Comparison of ENCODE assay signal across 8 cellular contexts in the genomic region with DNA sequence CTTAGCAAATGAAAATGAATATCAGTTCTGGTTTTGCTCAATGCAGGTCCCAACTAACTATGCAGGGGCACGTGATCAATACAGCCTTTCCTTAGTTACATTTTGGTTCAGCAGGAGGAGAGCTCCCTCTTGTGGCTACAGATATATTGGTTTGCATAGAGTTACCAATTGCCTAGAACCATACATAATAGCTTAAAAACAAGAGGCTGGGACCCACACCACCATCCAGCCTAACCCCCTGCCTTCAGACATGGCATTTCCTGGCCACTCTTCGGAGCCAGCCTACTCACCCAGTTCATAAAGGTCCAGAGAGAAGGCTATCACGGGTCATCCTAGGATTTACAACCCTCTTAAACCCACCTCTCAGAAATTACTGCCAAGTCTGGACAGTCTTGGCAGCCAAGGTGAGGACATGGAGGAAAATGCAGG. TPM values are rescaled to one million over a fixed set of nuclear protein-coding genes. Genes with fewer than 3 reads are reported as not detected.
DNase-seq lines count a peak whose midpoint lies in the region; FAIRE-seq and TF ChIP-seq lines count a peak whose summit lies in the region.

No MANE protein-coding gene starts in this region.

- H2BK5ac ChIP-seq in trophoblast cell (ENCODE audit: low read depth, low read length, poor library complexity) = no peak overlapping the region

- no peak overlapping the region for H3K4me2 ChIP-seq in trophoblast cell (ENCODE audit: low read length)

- no peak overlapping the region for H4K8ac ChIP-seq in trophoblast cell (ENCODE audit: low read depth, low read length)

- H3K18ac ChIP-seq in trophoblast cell (ENCODE audit: low read length) = no peak overlapping the region

- peak; percentile 37 for FAIRE-seq in RCC 7860 (lab: Jason Lieb, UNC)

- no peak overlapping the region for H3K9ac ChIP-seq in trophoblast cell (ENCODE audit: low read length)

- peaks cover 0 to 2% of the 10 kb centered on the region in 2 experiments for H3K4me1 ChIP-seq in trophoblast cell (ENCODE audit: control insufficient read depth in 1 of 2, insufficient read depth in 2 of 2, low read length in 2 of 2)

- H3K79me2 ChIP-seq in trophoblast cell (ENCODE audit: control insufficient read depth, insufficient read depth, low read length, poor library complexity) = no peaks in the 10 kb centered on the region

- no peak overlapping the region for H4K91ac ChIP-seq in trophoblast cell (ENCODE audit: low read depth, low read length)

- WGBS in trophoblast cell (ENCODE audit: extremely low coverage, insufficient coverage, insufficient read length) = no CpG with 5 or more reads among the region's 3 CpGs

- H3K27me3 Mint-ChIP-seq in HFFc6 (ENCODE audit: insufficient read depth) = no peaks in the 10 kb centered on the region

- H2AK5ac ChIP-seq in trophoblast cell (ENCODE audit: low read length) = no peak overlapping the region

- H3K9me3 Mint-ChIP-seq in HFFc6 = no peaks in the 10 kb centered on the region

- H3K36me3 ChIP-seq in trophoblast cell (ENCODE audit: control insufficient read depth in 1 of 2, insufficient read depth in 2 of 2, low read length in 2 of 2) = peaks cover 6 to 33% of the 10 kb centered on the region in 2 experiments

- H3K36me3 Mint-ChIP-seq in HFFc6 (ENCODE audit: low read depth) = peaks cover 14% of the 10 kb centered on the region

- no peak overlapping the region for H3K4me3 ChIP-seq in trophoblast cell (ENCODE audit: low read depth, low read length)

- H3K4me3 Mint-ChIP-seq in HFFc6 = no peak overlapping the region

- H3K4ac ChIP-seq in trophoblast cell (ENCODE audit: low read depth, low read length) = no peak overlapping the region

- H3K27ac Mint-ChIP-seq in HFFc6 = peak overlapping the region; percentile 65; the same call in 1 of the 2 replicates

- no peaks in the 10 kb centered on the region for H3K9me3 ChIP-seq in trophoblast cell (ENCODE audit: insufficient read depth, low read depth, low read length)

- DNase-seq in HFFc6 (peak; percentile 85), LoVo (ENCODE audit: low spot score) (peak; percentile 54), RCC 7860 (ENCODE audit: low spot score) (peak; percentile 62), glomerular visceral epithelial cell (ENCODE audit: extremely low spot score) (peak; percentile 84), trophoblast cell (peak; percentile 56 to 91)
- DNase-seq in activated naive CD4-positive, alpha-beta T cell treated with anti-CD3 and anti-CD28 coated beads, Interleukin-2, amount 50 U/mL, for 16 hours = peak; percentile 17

- H3K79me1 ChIP-seq in trophoblast cell (ENCODE audit: low read length) = no peaks in the 10 kb centered on the region

- H3K27ac ChIP-seq in 22Rv1 (no peak overlapping the region), trophoblast cell (ENCODE audit: low read depth, low read length) (no peak overlapping the region)

- H2BK12ac ChIP-seq in trophoblast cell (ENCODE audit: low read length) = no peak overlapping the region

- no peak overlapping the region for H2BK120ac ChIP-seq in trophoblast cell (ENCODE audit: insufficient read depth, low read length, poor library complexity)

- no peak overlapping the region for H3K23ac ChIP-seq in trophoblast cell (ENCODE audit: low read length)

- TF ChIP-seq CTCF in 22Rv1 (IDR thresholded peaks at IDR 0.05) (peak; percentile 69), GM12872 (IDR thresholded peaks at IDR 0.05; ENCODE audit: insufficient read depth, low read depth, low read length) (peak; percentile 84), HFFc6 (IDR thresholded peaks at IDR 0.05) (peak; percentile 95)

- H3K14ac ChIP-seq in trophoblast cell (ENCODE audit: low read length) = no peak overlapping the region

- no peak overlapping the region for H4K12ac ChIP-seq in trophoblast cell (ENCODE audit: low read depth, low read length)

- no peaks in the 10 kb centered on the region for H3K27me3 ChIP-seq in trophoblast cell (ENCODE audit: insufficient read depth, low read length)

- peaks cover 12% of the 10 kb centered on the region for H3K4me1 Mint-ChIP-seq in HFFc6 (ENCODE audit: low read depth)

- no peak overlapping the region for H2AFZ ChIP-seq in trophoblast cell (ENCODE audit: insufficient read depth, low read length, poor library complexity)

RNA-seq across cellular contexts. Expression of a gene that starts 10.5 kb away (rescaled TPM):
- total RNA-seq in HFFc6 (2021; fragmentation: NEBNext Ultra II Directional; extraction: Animal tissue kit (Norgen Biotek cat#: 25700)) = 10 to 100 TPM; 13.4 to 17.2 (median 14.4) TPM
- polyA plus RNA-seq in trophoblast cell (2013) = 28.6 and 28.8 TPM in 2 replicates

Comparison
In these comparisons a context has a peak if more than half of its experiments do, and no peak if none do; other contexts are left out.
1. DNase-seq: peak in every context shown above with its lines; median percentile 85 in HFFc6; 84 in glomerular visceral epithelial cell; 74 in trophoblast cell; 62 in RCC 7860; 54 in LoVo; 17 in activated naive CD4-positive, alpha-beta T cell treated with anti-CD3 and anti-CD28 coated beads, Interleukin-2, amount 50 U/mL, for 16 hours.